ENCODE assay signal across 11 cellular contexts in the genomic region with DNA sequence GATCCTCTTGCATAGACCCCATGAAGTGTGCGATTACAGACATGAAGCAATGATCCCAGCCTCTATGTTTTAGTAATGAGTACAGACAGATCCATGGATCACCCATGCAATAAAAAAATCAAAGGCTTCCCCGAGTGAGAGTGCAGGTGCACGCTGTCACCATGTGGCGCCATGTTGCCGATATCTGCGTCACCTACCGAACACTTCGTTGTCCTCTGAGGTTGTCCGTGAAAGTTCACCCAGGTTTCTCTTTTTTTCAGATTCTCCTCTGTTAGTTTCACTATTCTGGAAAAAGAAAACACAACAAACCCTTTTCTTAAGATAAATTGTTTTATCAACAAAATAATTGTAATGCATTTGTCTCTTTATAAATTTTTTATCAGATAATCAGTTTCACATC.
DNase-seq lines count a peak whose midpoint lies in the region; ATAC-seq, FAIRE-seq and TF ChIP-seq lines count a peak whose summit lies in the region.
"Had no signal": no experiment of that assay in that cellular context is flagged by ENCODE, and none has a peak within 500 bp of the region (broad histone marks: within the 10 kb centered on the region; RNA-seq: fewer than 3 reads in every experiment).

No MANE protein-coding gene starts in this region.

- no peak overlapping the region for H3K4me2 ChIP-seq in keratinocyte (ENCODE audit: control insufficient read depth, extremely low read depth, insufficient read depth, low read depth, low read length)

- no peak for FAIRE-seq in keratinocyte (lab: Jason Lieb, UNC)

- peaks cover 5% of the 10 kb centered on the region for H3K9me1 ChIP-seq in keratinocyte (ENCODE audit: control insufficient read depth, extremely low read depth, insufficient read depth, low read length)

- H3K27ac ChIP-seq in keratinocyte (ENCODE audit: control insufficient read depth, insufficient read depth, low read length), result peak overlapping the region; percentile 95
- peak overlapping the region; percentile 68 to 73 for H3K27ac ChIP-seq in tibial artery

- H3K36me3 Mint-ChIP-seq in activated naive CD4-positive, alpha-beta T cell treated with anti-CD3 and anti-CD28 coated beads for 36 hours (ENCODE audit: low read depth), result peaks cover 51% of the 10 kb centered on the region
- H3K36me3 Mint-ChIP-seq in activated CD4-positive, alpha-beta memory T cell treated with anti-CD3 and anti-CD28 coated beads for 36 hours, result peaks cover 43% of the 10 kb centered on the region

- no peak overlapping the region for H3K9ac ChIP-seq in keratinocyte (ENCODE audit: control insufficient read depth, extremely low read depth, insufficient read depth, low read length)

- peaks cover 1% of the 10 kb centered on the region for H3K9me3 Mint-ChIP-seq in activated naive CD4-positive, alpha-beta T cell treated with anti-CD3 and anti-CD28 coated beads for 36 hours
- H3K9me3 Mint-ChIP-seq in activated CD4-positive, alpha-beta memory T cell treated with anti-CD3 and anti-CD28 coated beads for 36 hours, result no peaks in the 10 kb centered on the region

- no peaks in the 10 kb centered on the region for H3K27me3 Mint-ChIP-seq in activated naive CD4-positive, alpha-beta T cell treated with anti-CD3 and anti-CD28 coated beads for 36 hours (ENCODE audit: low read depth)
- no peaks in the 10 kb centered on the region for H3K27me3 Mint-ChIP-seq in activated CD4-positive, alpha-beta memory T cell treated with anti-CD3 and anti-CD28 coated beads for 36 hours

- peaks cover 26% of the 10 kb centered on the region for H3K79me2 ChIP-seq in keratinocyte (ENCODE audit: control insufficient read depth, insufficient read depth, low read length)

- peak overlapping the region; percentile 83 for H3K27ac Mint-ChIP-seq in activated naive CD4-positive, alpha-beta T cell treated with anti-CD3 and anti-CD28 coated beads for 36 hours
- peak overlapping the region; percentile 88 for H3K27ac Mint-ChIP-seq in activated CD4-positive, alpha-beta memory T cell treated with anti-CD3 and anti-CD28 coated beads for 36 hours

- peaks cover 99% of the 10 kb centered on the region for H3K4me1 Mint-ChIP-seq in activated naive CD4-positive, alpha-beta T cell treated with anti-CD3 and anti-CD28 coated beads for 36 hours (ENCODE audit: low read depth)
- peaks cover 100% of the 10 kb centered on the region for H3K4me1 Mint-ChIP-seq in activated CD4-positive, alpha-beta memory T cell treated with anti-CD3 and anti-CD28 coated beads for 36 hours (ENCODE audit: low read depth)

- dilution Hi-C loops in keratinocyte (cut with MboI; ENCODE audit: extremely low pct_ligation_motif_present, low sequenced_read_pairs), result no loop called here

- POLR2A ChIA-PET in activated CD4-positive, alpha-beta memory T cell treated with anti-CD3 and anti-CD28 coated beads for 36 hours (lab: Charles Lee), result interaction anchor here (1.2 to 6.1 kb wide), 5 partner anchors 8 to 58 kb away, joined by 4 to 68 read pairs (median 6); no protein-coding TSS in a partner anchor

- DNase-seq in activated naive CD4-positive, alpha-beta T cell treated with anti-CD3 and anti-CD28 coated beads for 36 hours, result no peak
- no peak for DNase-seq in activated naive CD4-positive, alpha-beta T cell (lab: John Stamatoyannopoulos, UW)
- DNase-seq in activated CD4-positive, alpha-beta memory T cell treated with anti-CD3 and anti-CD28 coated beads for 36 hours, result no peak
- no peak for DNase-seq in keratinocyte (ENCODE audit: low read depth, low spot score)
- DNase-seq in tibial artery, result no peak
- DNase-seq in superior temporal gyrus (ENCODE audit: extremely low spot score), result no peak
- no peak for DNase-seq in DMS53 (lab: John Stamatoyannopoulos, UW)
- DNase-seq: activated CD4-positive, CD25-positive, alpha-beta regulatory T cell; stimulated activated CD4-positive, alpha-beta T cell treated with anti-CD3 and anti-CD28 coated beads, Interleukin-2, amount 100 ng/mL, for 48 hours had no signal

- H3K4me1 ChIP-seq in keratinocyte (ENCODE audit: control insufficient read depth, extremely low read depth, insufficient read depth, low read length) (peaks cover 94% of the 10 kb centered on the region), tibial artery (peaks cover 0 to 33% (median 22%) of the 10 kb centered on the region in 4 donors)

- peaks cover 3% of the 10 kb centered on the region for H3K9me3 ChIP-seq in keratinocyte (ENCODE audit: control insufficient read depth, low read depth, low read length)
- no peaks in the 10 kb centered on the region for H3K9me3 ChIP-seq in tibial artery
- H3K9me3 ChIP-seq: body of pancreas had no signal

- no peaks in the 10 kb centered on the region for H3K27me3 ChIP-seq in keratinocyte (ENCODE audit: control insufficient read depth, extremely low read depth, insufficient read depth, low read length)
- no peaks in the 10 kb centered on the region for H3K27me3 ChIP-seq in tibial artery
- H3K27me3 ChIP-seq: body of pancreas had no signal

- no peak overlapping the region for H2AFZ ChIP-seq in keratinocyte (ENCODE audit: control insufficient read depth, low read length)

- ATAC-seq in GM21367 (IDR thresholded peaks at IDR 0.05; ENCODE audit: unreplicated experiment), result no peak

- CTCF ChIA-PET in activated naive CD4-positive, alpha-beta T cell treated with anti-CD3 and anti-CD28 coated beads for 36 hours (lab: Charles Lee), result interaction anchor here (0.7 to 2.9 kb wide), 6 partner anchors 13 to 146 kb away, joined by 3 to 11 read pairs (median 4); a partner anchor contains a TSS
- CTCF ChIA-PET in activated CD4-positive, alpha-beta memory T cell treated with anti-CD3 and anti-CD28 coated beads for 36 hours (lab: Charles Lee), result interaction anchor here (1.0 to 9.9 kb wide), 3 partner anchors 12 to 65 kb away, joined by 3 to 63 read pairs (median 17); no protein-coding TSS in a partner anchor

- TF ChIP-seq CTCF in keratinocyte (optimal IDR thresholded peaks at IDR 0.05 in 1 of 3, IDR thresholded peaks at IDR 0.05 in 1 of 3, conservative IDR thresholded peaks at IDR 0.05 in 1 of 3; ENCODE audit: extremely low read depth in 1 of 3, insufficient read depth in 2 of 3, low read length in 3 of 3) (no peak), tibial artery (IDR thresholded peaks at IDR 0.05) (no peak)

- H3K4me3 Mint-ChIP-seq in activated naive CD4-positive, alpha-beta T cell treated with anti-CD3 and anti-CD28 coated beads for 36 hours, result no peak overlapping the region
- H3K4me3 Mint-ChIP-seq in activated CD4-positive, alpha-beta memory T cell treated with anti-CD3 and anti-CD28 coated beads for 36 hours, result no peak overlapping the region

- H3K36me3 ChIP-seq in keratinocyte (ENCODE audit: control insufficient read depth in 2 of 2, extremely low read depth in 1 of 2, insufficient read depth in 2 of 2, low read length in 2 of 2) (peaks cover 17 to 28% of the 10 kb centered on the region in 2 experiments), tibial artery (peaks cover 0 to 16% (median 0%) of the 10 kb centered on the region in 3 donors)

- H3K4me3 ChIP-seq in keratinocyte (ENCODE audit: control insufficient read depth in 2 of 3, extremely low read depth in 1 of 3, insufficient read depth in 2 of 3, low read depth in 1 of 3, low read length in 3 of 3) (no peak overlapping the region), tibial artery (no peak overlapping the region)
- H3K4me3 ChIP-seq: body of pancreas had no signal

- no peaks in the 10 kb centered on the region for H4K20me1 ChIP-seq in keratinocyte (ENCODE audit: control insufficient read depth, extremely low read depth, insufficient read depth, low read length)

- intact Hi-C loops in activated naive CD4-positive, alpha-beta T cell treated with anti-CD3 and anti-CD28 coated beads for 36 hours (cut with micrococcal nuclease), result loop anchor here (5.0 to 10.0 kb wide), 2 partner anchors 496 to 691 kb away; no protein-coding TSS in a partner anchor
- intact Hi-C loops in activated CD4-positive, alpha-beta memory T cell treated with anti-CD3 and anti-CD28 coated beads for 36 hours (cut with micrococcal nuclease), result loop anchor here (5.0 to 10.0 kb wide), 2 partner anchors 244 to 691 kb away; a partner anchor contains a TSS
- intact Hi-C loops in tibial artery (cut with DNase I; ENCODE audit: low total_unique reads), result loop anchor here (5.0 kb wide), 1 partner anchor 66 kb away; a partner anchor contains a TSS
